In the genomic region with DNA sequence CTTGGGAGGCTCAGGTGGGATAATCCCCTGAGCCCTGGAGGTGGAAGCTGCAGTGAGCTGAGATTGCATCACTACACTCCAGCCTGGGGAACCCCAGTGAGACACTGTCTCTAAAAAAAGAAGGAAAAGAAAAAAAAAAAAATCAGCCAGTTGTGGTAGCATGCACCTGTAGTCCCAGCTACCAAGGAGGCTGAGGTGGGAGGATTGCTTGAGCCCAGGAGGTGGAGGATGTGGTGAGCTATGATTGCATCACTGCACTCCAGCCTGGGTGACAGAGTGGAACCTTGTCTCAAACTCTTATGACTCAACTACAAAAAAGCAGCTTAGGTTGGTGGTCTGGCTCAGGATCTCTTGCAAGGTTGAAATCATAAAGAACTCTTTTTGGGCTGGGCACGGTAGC, we compare ENCODE assay signal across 8 cellular contexts. TPM values are rescaled to one million over a fixed set of nuclear protein-coding genes. Genes with fewer than 3 reads are reported as not detected.
DNase-seq lines count a peak whose midpoint lies in the region; ATAC-seq and TF ChIP-seq lines count a peak whose summit lies in the region.

No MANE protein-coding gene starts in this region.

- peak overlapping the region; percentile 70 for H3K27ac Mint-ChIP-seq in MCF 10A (ENCODE audit: low read depth, unreplicated experiment)

- H3K4me1 ChIP-seq in breast epithelium = peaks cover 0 to 4% of the 10 kb centered on the region in 2 donors
- H3K4me1 ChIP-seq in lower lobe of right lung = peaks cover 51% of the 10 kb centered on the region
- peaks cover 22% of the 10 kb centered on the region for H3K4me1 ChIP-seq in upper lobe of right lung
- H3K4me1 ChIP-seq in spleen = peaks cover 2 to 100% (median 73%) of the 10 kb centered on the region in 6 donors
- no peaks in the 10 kb centered on the region for H3K4me1 ChIP-seq in aorta (ENCODE audit: control insufficient read depth in 1 of 2, insufficient read depth in 2 of 2, low read length in 2 of 2)

- no TSS peak for BruUV-seq in MCF 10A (replicated peaks; lab: Mats Ljungman, UMichigan)

- intact Hi-C loops in MCF 10A (cut with micrococcal nuclease) (loop anchor here (5.0 kb wide), 1 partner anchor 35 kb away; a partner anchor contains a TSS), breast epithelium (cut with DNase I; ENCODE audit: low total_unique reads) (no loop called here), lower lobe of right lung (cut with DNase I) (no loop called here), upper lobe of right lung (cut with DNase I) (no loop called here), spleen (cut with DNase I; ENCODE audit: low total_unique reads) (no loop called here), aorta (cut with DNase I) (no loop called here)

- WGBS in spleen, 5 donors = 64 to 76% (median 71%) methylated on average over 1 of the region's 1 CpG
- WGBS in aorta, 2 donors = 79 to 91% methylated on average over 1 of the region's 1 CpG

- no peaks in the 10 kb centered on the region for H3K27me3 Mint-ChIP-seq in MCF 10A (ENCODE audit: insufficient read depth, unreplicated experiment)

- H3K4me3 ChIP-seq in breast epithelium (no peak overlapping the region), lower lobe of right lung (no peak overlapping the region), upper lobe of right lung (no peak overlapping the region), spleen (no peak overlapping the region), aorta (ENCODE audit: low read length in 2 of 2) (no peak overlapping the region)

- ATAC-seq in lower lobe of right lung = peak; percentile 47 to 59
- ATAC-seq in upper lobe of right lung = peak; percentile 27
- no peak for ATAC-seq in HG03457 (IDR thresholded peaks at IDR 0.05; ENCODE audit: unreplicated experiment)
- ATAC-seq in aorta (ENCODE audit: low FRiP score) = no peak

- H3K9me3 ChIP-seq in breast epithelium = no peaks in the 10 kb centered on the region
- no peaks in the 10 kb centered on the region for H3K9me3 ChIP-seq in lower lobe of right lung
- H3K9me3 ChIP-seq in upper lobe of right lung = no peaks in the 10 kb centered on the region
- H3K9me3 ChIP-seq in spleen = peaks cover 0 to 5% (median 0%) of the 10 kb centered on the region in 8 donors
- H3K9me3 ChIP-seq in aorta (ENCODE audit: control insufficient read depth, low read length) = no peaks in the 10 kb centered on the region

- peaks cover 20% of the 10 kb centered on the region for H3K4me1 Mint-ChIP-seq in MCF 10A (ENCODE audit: insufficient read depth, unreplicated experiment)

- DNase-seq in MCF 10A (ENCODE audit: unreplicated experiment) (peak; percentile 60), breast epithelium (ENCODE audit: low spot score in 2 of 2) (no peak), lower lobe of right lung (no peak), upper lobe of right lung (no peak), spleen (no peak), aorta (no peak)
- peak; percentile 28 for DNase-seq in activated T-cell treated with anti-CD3 and anti-CD28 coated beads, Interleukin-2, amount 50 U/mL, for 1 hour

- no peaks in the 10 kb centered on the region for H3K9me3 Mint-ChIP-seq in MCF 10A (ENCODE audit: unreplicated experiment)

- TF ChIP-seq CTCF in MCF 10A (IDR thresholded peaks at IDR 0.05; ENCODE audit: unreplicated experiment) = no peak
- no peak for TF ChIP-seq CTCF in breast epithelium (IDR thresholded peaks at IDR 0.05)
- no peak for TF ChIP-seq CTCF in lower lobe of right lung (IDR thresholded peaks at IDR 0.05)
- no peak for TF ChIP-seq CTCF in upper lobe of right lung (IDR thresholded peaks at IDR 0.05)
- TF ChIP-seq CTCF in spleen (IDR thresholded peaks at IDR 0.05 in 8 of 11, conservative IDR thresholded peaks at IDR 0.05 in 3 of 11) = no peak

- CTCF ChIA-PET in MCF 10A (lab: Yijun Ruan, JAX) = interaction anchor here (1.3 kb wide), 1 partner anchor 71 kb away, joined by 4 read pairs; no protein-coding TSS in a partner anchor

- no peak overlapping the region for H3K27ac ChIP-seq in breast epithelium
- H3K27ac ChIP-seq in lower lobe of right lung = peak overlapping the region; percentile 49
- H3K27ac ChIP-seq in upper lobe of right lung = peak overlapping the region; percentile 18
- peak overlapping the region in 3 of 8 donors; percentile 5 to 48 (median 40) for H3K27ac ChIP-seq in spleen
- no peak overlapping the region for H3K27ac ChIP-seq in aorta (ENCODE audit: low read depth in 1 of 2, low read length in 2 of 2)

- no peak overlapping the region for H3K4me3 Mint-ChIP-seq in MCF 10A (ENCODE audit: unreplicated experiment)

- peaks cover 36% of the 10 kb centered on the region for H3K36me3 Mint-ChIP-seq in MCF 10A (ENCODE audit: insufficient read depth, unreplicated experiment)

- POLR2A ChIA-PET in MCF 10A (lab: Yijun Ruan, JAX) = interaction anchor here (0.8 to 2.9 kb wide), 4 partner anchors 19 to 68 kb away, joined by 3 to 13 read pairs (median 5); a partner anchor contains a TSS

- H3K27me3 ChIP-seq in breast epithelium (no peaks in the 10 kb centered on the region), lower lobe of right lung (ENCODE audit: low read depth) (no peaks in the 10 kb centered on the region), upper lobe of right lung (no peaks in the 10 kb centered on the region), spleen (replicated peaks in 1 of 7) (no peaks in the 10 kb centered on the region), aorta (ENCODE audit: control insufficient read depth in 1 of 2, insufficient read depth in 2 of 2, low read length in 1 of 2) (no peaks in the 10 kb centered on the region)

- TF ChIP-seq POLR2A in breast epithelium (IDR thresholded peaks at IDR 0.05) (no peak), spleen (IDR thresholded peaks at IDR 0.05) (no peak)

- H3K36me3 ChIP-seq in breast epithelium (no peaks in the 10 kb centered on the region), lower lobe of right lung (peaks cover 32% of the 10 kb centered on the region), upper lobe of right lung (peaks cover 32% of the 10 kb centered on the region), spleen (peaks cover 3 to 43% (median 30%) of the 10 kb centered on the region in 6 donors), aorta (ENCODE audit: control insufficient read depth in 1 of 2, insufficient read depth in 2 of 2, low read length in 1 of 2) (peaks cover 0 to 2% of the 10 kb centered on the region in 2 donors)

RNA-seq across cellular contexts. Expression of a gene that starts 19.3 kb away (rescaled TPM):
- total RNA-seq in MCF 10A (2022) = 576 and 589 TPM in 2 replicates
- total RNA-seq in breast epithelium = 100 to 1,000 TPM; 205 to 653 (median 275) TPM
- total RNA-seq in lower lobe of right lung = 450 TPM
- 415 TPM for total RNA-seq in upper lobe of right lung
- 100 to 1,000 TPM; 252 to 415 (median 300) TPM for total RNA-seq in spleen
- polyA plus RNA-seq in spleen = 100 to 1,000 TPM; 360 to 652 (median 488) TPM
- total RNA-seq in aorta = 100 to 1,000 TPM; 174 to 209 TPM
- polyA plus RNA-seq in aorta = 100 to 1,000 TPM; 316 to 484 TPM

RNA-seq across cellular contexts. Expression of a gene that starts 34.3 kb away (rescaled TPM):
- 273 and 298 TPM in 2 replicates for total RNA-seq in MCF 10A (2022)
- 100 to 1,000 TPM; 314 to 686 (median 317) TPM for total RNA-seq in breast epithelium
- 601 TPM for total RNA-seq in lower lobe of right lung
- 543 TPM for total RNA-seq in upper lobe of right lung
- 100 to 1,000 TPM; 452 to 693 (median 522) TPM for total RNA-seq in spleen
- 100 to 1,000 TPM; 226 to 346 (median 297) TPM for polyA plus RNA-seq in spleen
- total RNA-seq in aorta = 100 to 1,000 TPM; 465 to 552 TPM
- polyA plus RNA-seq in aorta = 100 to 1,000 TPM; 367 to 580 TPM

RNA-seq across cellular contexts. Expression of a gene that starts 34.7 kb away (rescaled TPM):
- total RNA-seq in MCF 10A (2022) (14.0 and 17.2 TPM in 2 replicates), breast epithelium (10 to 100 TPM; 22.6 to 29.0 (median 25.9) TPM), lower lobe of right lung (38.8 TPM), upper lobe of right lung (38.1 TPM), spleen (10 to 100 TPM; 22.1 to 39.4 (median 28.6) TPM), aorta (10 to 100 TPM; 23.8 to 27.2 TPM)
- polyA plus RNA-seq in spleen (10 to 100 TPM; 18.2 to 27.4 (median 25.4) TPM), aorta (10 to 100 TPM; 24.8 to 27.3 TPM)

RNA-seq across cellular contexts. Expression of a gene that starts 37.6 kb away (rescaled TPM):
- total RNA-seq in MCF 10A (2022) (52.6 and 54.1 TPM in 2 replicates), breast epithelium (10 to 100 TPM; 26.3 to 32.8 (median 29.9) TPM), lower lobe of right lung (71.3 TPM), upper lobe of right lung (69.6 TPM), spleen (100 to 1,000 TPM in 2 of 7 donors, 10 to 100 TPM in 5; 48.9 to 107 (median 84.5) TPM), aorta (10 to 100 TPM; 65.0 to 81.5 TPM)
- polyA plus RNA-seq in spleen (10 to 100 TPM; 28.1 to 52.2 (median 33.4) TPM), aorta (10 to 100 TPM; 18.3 to 60.5 TPM)

RNA-seq across cellular contexts. Expression of a gene that starts 44.8 kb away (rescaled TPM):
- total RNA-seq in MCF 10A (2022) (3.7 and 4.9 TPM in 2 replicates), breast epithelium (1 to 10 TPM; 2.7 to 8.3 (median 3.6) TPM), lower lobe of right lung (8.4 TPM), upper lobe of right lung (9.0 TPM), spleen (10 to 100 TPM in 3 of 7 donors, 1 to 10 TPM in 4; 4.2 to 15.5 (median 7.0) TPM), aorta (10 to 100 TPM in 1 of 2 donors, 1 to 10 TPM in 1; 3.6 to 11.3 TPM)
- polyA plus RNA-seq in spleen (10 to 100 TPM; 13.0 to 35.0 (median 32.9) TPM), aorta (10 to 100 TPM; 12.6 to 70.8 TPM)

Comparison
In these comparisons a context has a peak if more than half of its experiments do, and no peak if none do; other contexts are left out.
1. DNase-seq: peak in MCF 10A (single experiment) and activated T-cell treated with anti-CD3 and anti-CD28 coated beads, Interleukin-2, amount 50 U/mL, for 1 hour (single experiment); none in breast epithelium (0 of 2), lower lobe of right lung (single experiment), upper lobe of right lung (single experiment), spleen (single experiment) and aorta (0 of 2).
2. H3K27ac ChIP-seq: peak in lower lobe of right lung (single experiment) and upper lobe of right lung (single experiment); none in breast epithelium (0 of 2) and aorta (0 of 2).
3. ATAC-seq: peak in lower lobe of right lung (2 of 2) and upper lobe of right lung (single experiment); none in HG03457 (single experiment) and aorta (single experiment).